Comparison of ENCODE assay signal across 15 cellular contexts in genomic region chr18:27226556-27227075, GRCh38. TPM values are rescaled to one million over a fixed set of nuclear protein-coding genes. Genes with fewer than 3 reads are reported as not detected.
"Had no signal": no experiment of that assay in that cellular context is flagged by ENCODE, and none has a peak within 500 bp of the region (broad histone marks: within the 10 kb centered on the region; RNA-seq: fewer than 3 reads in every experiment).

No MANE protein-coding gene starts in this region.

- DNase-seq: activated CD4-positive, alpha-beta T cell treated with anti-CD3 and anti-CD28 coated beads for 4 hours; activated CD8-positive, alpha-beta memory T cell treated with anti-CD3 and anti-CD28 coated beads, Interleukin-2, amount 50 U/mL, for 4 hours; activated CD8-positive, alpha-beta T cell treated with anti-CD3 and anti-CD28 coated beads for 36 hours; activated naive CD4-positive, alpha-beta T cell; anterior cingulate cortex; kidney; left lung; psoas muscle; right lobe of liver; upper lobe of left lung had no signal

- H3K27me3 ChIP-seq: left lung, right lobe of liver, suprapubic skin, upper lobe of left lung had no signal

- H3K27me3 Mint-ChIP-seq: activated CD8-positive, alpha-beta T cell treated with anti-CD3 and anti-CD28 coated beads for 36 hours; stimulated activated naive CD8-positive, alpha-beta T cell treated with anti-CD3 and anti-CD28 coated beads, Interleukin-15, Interleukin-2, amounts not matched to agents 100 ng/mL and 50 ng/mL, for 24 hours had no signal

- H3K27ac Mint-ChIP-seq: activated CD8-positive, alpha-beta T cell treated with anti-CD3 and anti-CD28 coated beads for 36 hours; nephron; stimulated activated naive CD8-positive, alpha-beta T cell treated with anti-CD3 and anti-CD28 coated beads, Interleukin-15, Interleukin-2, amounts not matched to agents 100 ng/mL and 50 ng/mL, for 24 hours; T-helper 1 cell treated with Interleukin-12 subunit alpha and Interleukin-12 subunit beta and Interleukin-4 antibody, amounts not matched to agents 30 μg/mL and 1 μg/mL, for 36 hours had no signal

- H3K9me3 ChIP-seq: left lung, right lobe of liver, suprapubic skin, upper lobe of left lung had no signal

- H3K4me3 ChIP-seq: left lung, psoas muscle, right lobe of liver, suprapubic skin, upper lobe of left lung had no signal

- H3K4me1 ChIP-seq: left lung, psoas muscle, suprapubic skin, upper lobe of left lung had no signal

- FAIRE-seq: colon, kidney had no signal

- H3K4me3 Mint-ChIP-seq: activated CD8-positive, alpha-beta T cell treated with anti-CD3 and anti-CD28 coated beads for 36 hours; nephron; stimulated activated naive CD8-positive, alpha-beta T cell treated with anti-CD3 and anti-CD28 coated beads, Interleukin-15, Interleukin-2, amounts not matched to agents 100 ng/mL and 50 ng/mL, for 24 hours; T-helper 1 cell treated with Interleukin-12 subunit alpha and Interleukin-12 subunit beta and Interleukin-4 antibody, amounts not matched to agents 30 μg/mL and 1 μg/mL, for 36 hours had no signal

- H3K36me3 ChIP-seq: left lung, right lobe of liver, suprapubic skin, upper lobe of left lung had no signal

- H3K4me1 Mint-ChIP-seq: nephron had no signal

- H3K27ac ChIP-seq: left lung, psoas muscle, right lobe of liver, suprapubic skin, upper lobe of left lung had no signal

RNA-seq across cellular contexts. Expression of gene CHST9, which starts 41.5 kb away (rescaled TPM):
- total RNA-seq: activated CD8-positive, alpha-beta T cell treated with anti-CD3 and anti-CD28 coated beads for 36 hours had no signal
